Comparison of ENCODE assay signal across 25 cellular contexts in genomic region chr5:174281089-174281488, GRCh38.
"Had no signal": no experiment of that assay in that cellular context is flagged by ENCODE, and none has a peak within 500 bp of the region (broad histone marks: within the 10 kb centered on the region; RNA-seq: fewer than 3 reads in every experiment).

No MANE protein-coding gene starts in this region.

- H2AFZ ChIP-seq: neural progenitor cell, parathyroid adenoma had no signal

- H3K79me2 ChIP-seq: parathyroid adenoma had no signal

- H3K9me3 ChIP-seq: ovary, psoas muscle, right lobe of liver, sigmoid colon, stomach, thoracic aorta, thyroid gland, upper lobe of left lung, vagina had no signal

- H3K9ac ChIP-seq: neural progenitor cell, parathyroid adenoma had no signal

- DNase-seq: occipital lobe; ovary; posterior cingulate gyrus; psoas muscle; right cardiac atrium; right lobe of liver; sigmoid colon; small intestine; stimulated activated CD4-positive, alpha-beta T cell treated with anti-CD3 and anti-CD28 coated beads, Interleukin-15, amount 100 ng/mL, for 24 hours; stimulated activated CD4-positive, alpha-beta T cell treated with anti-CD3 and anti-CD28 coated beads, Interleukin-2, amount 100 ng/mL, for 24 hours; stimulated activated CD4-positive, alpha-beta T cell treated with anti-CD3 and anti-CD28 coated beads, Interleukin-2, amount 100 ng/mL, for 48 hours; stimulated activated CD4-positive, alpha-beta T cell treated with anti-CD3 and anti-CD28 coated beads, Interleukin-4, amount 100 ng/mL, for 24 hours; stimulated activated naive B cell treated with anti-CD40 and anti-IgM and Interleukin-4, amounts not matched to agents 10 μg/mL and 1 μg/mL and 100 μg/mL, for 72 hours; stimulated activated naive CD4-positive, alpha-beta T cell treated with Interleukin-2 at 50 U/mL for 16 hours; stomach; thyroid gland; trophoblast cell; upper lobe of left lung had no signal

- FAIRE-seq: small intestine, urothelium cell line had no signal

- H3K27me3 ChIP-seq: ovary, right lobe of liver, sigmoid colon, stomach, thyroid gland, tibial nerve, upper lobe of left lung, vagina had no signal

- H3K4me3 ChIP-seq: neural progenitor cell, ovary, psoas muscle, right lobe of liver, sigmoid colon, stomach, thoracic aorta, thyroid gland, tibial nerve, upper lobe of left lung, vagina had no signal

- H3K4me2 ChIP-seq: neural progenitor cell had no signal

- H3K36me3 ChIP-seq: neural progenitor cell, ovary, right lobe of liver, sigmoid colon, stomach, thoracic aorta, thyroid gland, tibial nerve, upper lobe of left lung, vagina had no signal

- H3K27ac ChIP-seq: neural progenitor cell, ovary, parathyroid adenoma, psoas muscle, right lobe of liver, sigmoid colon, stomach, thoracic aorta, thyroid gland, tibial nerve, upper lobe of left lung, vagina had no signal

- H3K4me1 ChIP-seq: neural progenitor cell, parathyroid adenoma, psoas muscle, right lobe of liver, sigmoid colon, stomach, thyroid gland, tibial nerve, upper lobe of left lung, vagina had no signal

- ATAC-seq: psoas muscle; right cardiac atrium; right lobe of liver; stimulated activated effector memory CD8-positive, alpha-beta T cell treated with anti-CD3 and anti-CD28 coated beads, Interleukin-12 subunit alpha, Interleukin-12 subunit beta, amount 100 ng/mL, for 72 hours; stimulated activated naive B cell treated with anti-CD40 and anti-IgM and Interleukin-4, amounts not matched to agents 10 μg/mL and 1 μg/mL and 100 μg/mL, for 72 hours had no signal
